In the genomic region with DNA sequence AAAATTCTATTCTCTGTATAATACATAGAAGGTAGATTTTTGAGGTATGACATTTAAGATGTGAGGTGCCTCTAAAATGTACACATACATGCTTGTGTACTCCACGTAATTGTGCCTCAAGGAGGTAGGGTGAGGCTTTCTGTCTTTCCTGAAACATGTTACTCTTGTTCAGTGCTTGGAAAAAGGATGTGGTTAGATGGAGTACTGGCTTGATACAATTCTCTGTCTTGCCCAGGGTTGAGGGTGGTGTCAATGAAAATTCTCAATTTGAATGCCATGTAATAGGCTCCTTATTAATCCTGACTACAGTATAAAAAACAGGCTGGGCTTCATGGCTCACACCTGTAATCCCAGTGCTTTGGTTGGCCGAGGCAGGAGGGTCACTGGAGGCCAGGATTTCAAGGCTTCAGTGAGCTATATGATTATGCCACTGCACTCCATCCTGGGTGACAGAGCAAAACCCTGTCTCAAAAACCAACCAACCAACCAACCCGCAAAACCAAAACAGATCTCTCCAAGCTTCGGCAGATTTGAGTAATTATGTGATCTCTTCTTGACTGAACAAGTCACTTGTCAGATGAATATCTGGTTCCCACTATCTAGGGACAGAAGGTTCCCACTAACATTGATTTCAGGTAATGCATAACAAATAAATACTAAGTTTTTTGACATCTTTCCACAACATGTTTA, we compare ENCODE assay signal across 26 cellular contexts. TPM values are rescaled to one million over a fixed set of nuclear protein-coding genes. Genes with fewer than 3 reads are reported as not detected.
A peak's percentile ranks its signal among the peaks of the same experiment; 100 is the strongest.
DNase-seq lines count a peak whose midpoint lies in the region; ATAC-seq and TF ChIP-seq lines count a peak whose summit lies in the region.
"Had no signal": no experiment of that assay in that cellular context is flagged by ENCODE, and none has a peak within 500 bp of the region (broad histone marks: within the 10 kb centered on the region; RNA-seq: fewer than 3 reads in every experiment).

No MANE protein-coding gene starts in this region.

- H3K9me3 Mint-ChIP-seq in activated T-helper 17 cell treated with anti-CD3 and anti-CD28 coated beads, Interleukin-2, amount 50 U/mL, for 72 hours: no peaks in the 10 kb centered on the region
- H3K9me3 Mint-ChIP-seq: effector memory CD8-positive, alpha-beta T cell had no signal

- peak overlapping the region; percentile 3 for H3K4me3 Mint-ChIP-seq in activated T-helper 17 cell treated with anti-CD3 and anti-CD28 coated beads, Interleukin-2, amount 50 U/mL, for 72 hours
- H3K4me3 Mint-ChIP-seq: effector memory CD8-positive, alpha-beta T cell had no signal

- H3F3A ChIP-seq in SK-N-SH (replicated peaks; ENCODE audit: insufficient read depth): no peaks in the 10 kb centered on the region

- peaks cover 92% of the 10 kb centered on the region for H3K79me2 ChIP-seq in SK-N-SH (ENCODE audit: insufficient read depth)

- no peaks in the 10 kb centered on the region for H3K27me3 ChIP-seq in BLaER1
- no peaks in the 10 kb centered on the region for H3K27me3 ChIP-seq in SK-N-SH (ENCODE audit: insufficient read depth)
- H3K27me3 ChIP-seq: BE2C, esophagus muscularis mucosa, upper lobe of right lung had no signal

- CTCF ChIA-PET in SK-N-SH (lab: Yijun Ruan, JAX): interaction anchor here (1.4 kb wide), 1 partner anchor 109 kb away, joined by 3 read pairs; no protein-coding TSS in a partner anchor

- ATAC-seq in activated T-helper 17 cell treated with anti-CD3 and anti-CD28 coated beads, Interleukin-2, amount 50 U/mL, for 72 hours (replicated peaks): peak; percentile 97
- ATAC-seq: A549; effector memory CD8-positive, alpha-beta T cell; left cardiac atrium; sciatic nerve; upper lobe of right lung had no signal

- DNase-seq in activated CD4-positive, alpha-beta T cell treated with anti-CD3 and anti-CD28 coated beads for 48 hours: peak; percentile 25
- no peak for DNase-seq in activated CD4-positive, alpha-beta T cell treated with anti-CD3 and anti-CD28 coated beads for 1 hour
- DNase-seq in NCI-H2227 (lab: John Stamatoyannopoulos, UW; ENCODE audit: unreplicated experiment): peak; percentile 35
- DNase-seq in SK-N-SH: no peak
- no peak for DNase-seq in cerebellum (ENCODE audit: low spot score)
- DNase-seq in HT-29 (ENCODE audit: low spot score): no peak
- DNase-seq: activated CD8-positive, alpha-beta memory T cell treated with anti-CD3 and anti-CD28 coated beads, Interleukin-2, amount 50 U/mL, for 4 hours; anterior cingulate cortex; BE2C; effector memory CD8-positive, alpha-beta T cell; foreskin melanocyte; left cardiac atrium; mammary epithelial cell; NCI-H1105 treated with DMSO at 0.1 percent for 48 hours; NCI-H2029; NCI-H446; OCI-M1; T1000; upper lobe of right lung had no signal

- H3K9ac ChIP-seq in BLaER1: no peak overlapping the region
- no peak overlapping the region for H3K9ac ChIP-seq in SK-N-SH

- H3K36me3 Mint-ChIP-seq in activated T-helper 17 cell treated with anti-CD3 and anti-CD28 coated beads, Interleukin-2, amount 50 U/mL, for 72 hours (ENCODE audit: low read depth): peaks cover 5% of the 10 kb centered on the region

- no peaks in the 10 kb centered on the region for H3K27me3 Mint-ChIP-seq in activated T-helper 17 cell treated with anti-CD3 and anti-CD28 coated beads, Interleukin-2, amount 50 U/mL, for 72 hours
- H3K27me3 Mint-ChIP-seq: effector memory CD8-positive, alpha-beta T cell; progenitor cell of endocrine pancreas had no signal

- no peaks in the 10 kb centered on the region for H3K9me3 ChIP-seq in BLaER1
- no peaks in the 10 kb centered on the region for H3K9me3 ChIP-seq in SK-N-SH
- H3K9me3 ChIP-seq: A549, BE2C, esophagus muscularis mucosa, upper lobe of right lung had no signal

- H3K4me1 Mint-ChIP-seq in activated T-helper 17 cell treated with anti-CD3 and anti-CD28 coated beads, Interleukin-2, amount 50 U/mL, for 72 hours: peaks cover 30% of the 10 kb centered on the region

- WGBS in SK-N-SH (ENCODE audit: low lambda C conversion rate): 93% methylated on average over 3 of the region's 4 CpGs

- peak overlapping the region; percentile 13 for H3K27ac Mint-ChIP-seq in activated T-helper 17 cell treated with anti-CD3 and anti-CD28 coated beads, Interleukin-2, amount 50 U/mL, for 72 hours
- H3K27ac Mint-ChIP-seq: effector memory CD8-positive, alpha-beta T cell; progenitor cell of endocrine pancreas had no signal

- H3K4me1 ChIP-seq in BLaER1 (peaks cover 35% of the 10 kb centered on the region), SK-N-SH (ENCODE audit: control insufficient read depth in 1 of 2, insufficient read depth in 2 of 2, low read depth in 1 of 2, low read length in 1 of 2) (peaks cover 0 to 3% of the 10 kb centered on the region in 2 experiments; a peak in 2 of 4 replicates)
- H3K4me1 ChIP-seq: A549 had no signal

- H4K20me1 ChIP-seq in BLaER1 (peaks cover 98% of the 10 kb centered on the region), SK-N-SH (ENCODE audit: insufficient read depth) (peaks cover 18% of the 10 kb centered on the region)

- POLR2A ChIA-PET in SK-N-SH (lab: Yijun Ruan, JAX): no interaction called here

- H2AFZ ChIP-seq in SK-N-SH (ENCODE audit: low read depth): no peak overlapping the region

- H3K4me2 ChIP-seq in BLaER1 (peak overlapping the region; percentile 6), SK-N-SH (no peak overlapping the region)
- H3K4me2 ChIP-seq: A549 had no signal

- H3K36me3 ChIP-seq in BLaER1 (peaks cover 61% of the 10 kb centered on the region), SK-N-SH (replicated peaks in 1 of 2; ENCODE audit: control insufficient read depth in 1 of 2, insufficient read depth in 2 of 2, low read length in 1 of 2) (peaks cover 0 to 6% of the 10 kb centered on the region in 2 experiments)
- H3K36me3 ChIP-seq: BE2C, esophagus muscularis mucosa, upper lobe of right lung had no signal

- H3K4me3 ChIP-seq in BLaER1: no peak overlapping the region
- no peak overlapping the region for H3K4me3 ChIP-seq in SK-N-SH (ENCODE audit: low read depth in 2 of 2, low read length in 1 of 2)
- H3K4me3 ChIP-seq: A549, coronary artery, esophagus muscularis mucosa, upper lobe of right lung had no signal

- no peak overlapping the region for H3K27ac ChIP-seq in BLaER1
- H3K27ac ChIP-seq in SK-N-SH (ENCODE audit: low read depth in 2 of 2, low read length in 1 of 2): no peak overlapping the region
- H3K27ac ChIP-seq: A549, coronary artery, esophagus muscularis mucosa, upper lobe of right lung had no signal

- no peaks in the 10 kb centered on the region for H3K9me2 ChIP-seq in SK-N-SH

- TF ChIP-seq CTCF in SK-N-SH (IDR thresholded peaks at IDR 0.05): no peak

- TF ChIP-seq EP300 in SK-N-SH (IDR thresholded peaks at IDR 0.05; ENCODE audit: borderline replicate concordance in 1 of 2, low read depth in 1 of 2, low read length in 1 of 2): no peak

- TF ChIP-seq RAD21 in SK-N-SH (IDR thresholded peaks at IDR 0.05; ENCODE audit: low read length): no peak

TF ChIP-seq in SK-N-SH, 30 proteins besides CTCF, POLR2A, EP300 and RAD21 (continues in another document):
- no peak for TF ChIP-seq RFX5 (IDR thresholded peaks at IDR 0.05; ENCODE audit: low read length)
- TF ChIP-seq NRF1 (IDR thresholded peaks at IDR 0.05; ENCODE audit: low read depth, low read length): no peak
- TF ChIP-seq, protein P1, sequence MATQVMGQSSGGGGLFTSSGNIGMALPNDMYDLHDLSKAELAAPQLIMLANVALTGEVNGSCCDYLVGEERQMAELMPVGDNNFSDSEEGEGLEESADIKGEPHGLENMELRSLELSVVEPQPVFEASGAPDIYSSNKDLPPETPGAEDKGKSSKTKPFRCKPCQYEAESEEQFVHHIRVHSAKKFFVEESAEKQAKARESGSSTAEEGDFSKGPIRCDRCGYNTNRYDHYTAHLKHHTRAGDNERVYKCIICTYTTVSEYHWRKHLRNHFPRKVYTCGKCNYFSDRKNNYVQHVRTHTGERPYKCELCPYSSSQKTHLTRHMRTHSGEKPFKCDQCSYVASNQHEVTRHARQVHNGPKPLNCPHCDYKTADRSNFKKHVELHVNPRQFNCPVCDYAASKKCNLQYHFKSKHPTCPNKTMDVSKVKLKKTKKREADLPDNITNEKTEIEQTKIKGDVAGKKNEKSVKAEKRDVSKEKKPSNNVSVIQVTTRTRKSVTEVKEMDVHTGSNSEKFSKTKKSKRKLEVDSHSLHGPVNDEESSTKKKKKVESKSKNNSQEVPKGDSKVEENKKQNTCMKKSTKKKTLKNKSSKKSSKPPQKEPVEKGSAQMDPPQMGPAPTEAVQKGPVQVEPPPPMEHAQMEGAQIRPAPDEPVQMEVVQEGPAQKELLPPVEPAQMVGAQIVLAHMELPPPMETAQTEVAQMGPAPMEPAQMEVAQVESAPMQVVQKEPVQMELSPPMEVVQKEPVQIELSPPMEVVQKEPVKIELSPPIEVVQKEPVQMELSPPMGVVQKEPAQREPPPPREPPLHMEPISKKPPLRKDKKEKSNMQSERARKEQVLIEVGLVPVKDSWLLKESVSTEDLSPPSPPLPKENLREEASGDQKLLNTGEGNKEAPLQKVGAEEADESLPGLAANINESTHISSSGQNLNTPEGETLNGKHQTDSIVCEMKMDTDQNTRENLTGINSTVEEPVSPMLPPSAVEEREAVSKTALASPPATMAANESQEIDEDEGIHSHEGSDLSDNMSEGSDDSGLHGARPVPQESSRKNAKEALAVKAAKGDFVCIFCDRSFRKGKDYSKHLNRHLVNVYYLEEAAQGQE (IDR thresholded peaks at IDR 0.05; ENCODE audit: low read depth, low read length): no peak
- TF ChIP-seq FOXM1 (IDR thresholded peaks at IDR 0.05; ENCODE audit: low read depth): no peak
- TF ChIP-seq, protein P2, sequence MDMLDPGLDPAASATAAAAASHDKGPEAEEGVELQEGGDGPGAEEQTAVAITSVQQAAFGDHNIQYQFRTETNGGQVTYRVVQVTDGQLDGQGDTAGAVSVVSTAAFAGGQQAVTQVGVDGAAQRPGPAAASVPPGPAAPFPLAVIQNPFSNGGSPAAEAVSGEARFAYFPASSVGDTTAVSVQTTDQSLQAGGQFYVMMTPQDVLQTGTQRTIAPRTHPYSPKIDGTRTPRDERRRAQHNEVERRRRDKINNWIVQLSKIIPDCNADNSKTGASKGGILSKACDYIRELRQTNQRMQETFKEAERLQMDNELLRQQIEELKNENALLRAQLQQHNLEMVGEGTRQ (IDR thresholded peaks at IDR 0.05; ENCODE audit: borderline replicate concordance, low read depth, low read length): no peak
- no peak for TF ChIP-seq FOSL2 (IDR thresholded peaks at IDR 0.05; ENCODE audit: borderline replicate concordance, low read depth)
- no peak for TF ChIP-seq GABPA (IDR thresholded peaks at IDR 0.05; ENCODE audit: low read depth)

RNA-seq across cellular contexts. Expression of a gene that starts 41.6 kb away (rescaled TPM):
- total RNA-seq in activated T-helper 17 cell treated with anti-CD3 and anti-CD28 coated beads, Interleukin-2, amount 50 U/mL, for 72 hours: 10 to 100 TPM; 16.4 to 23.6 TPM
- 8.5 and 8.8 TPM in 2 replicates for polyA plus RNA-seq in SK-N-SH (2012; rRNA removed)
- 10.9 and 11.4 TPM in 2 replicates for polyA plus RNA-seq in SK-N-SH (2012; cell fraction: cytosol; rRNA removed)
- polyA plus RNA-seq in SK-N-SH (2012; cell fraction: nucleus; rRNA removed): 9.1 and 15.4 TPM in 2 replicates
- 15.6 TPM for total RNA-seq in cerebellum
- total RNA-seq in HT-29 (2014; rRNA removed; shearing (Covaris generic)): 5.2 and 5.7 TPM in 2 replicates

Comparison
In these comparisons a context has a peak if more than half of its experiments do, and no peak if none do; other contexts are left out.
1. DNase-seq: peak in activated CD4-positive, alpha-beta T cell treated with anti-CD3 and anti-CD28 coated beads for 48 hours (single experiment) and NCI-H2227 (single experiment); none in activated CD4-positive, alpha-beta T cell treated with anti-CD3 and anti-CD28 coated beads for 1 hour (single experiment), SK-N-SH (single experiment), cerebellum (single experiment) and HT-29 (single experiment).